ENCODE assay signal across 1 cellular context in the genomic region with DNA sequence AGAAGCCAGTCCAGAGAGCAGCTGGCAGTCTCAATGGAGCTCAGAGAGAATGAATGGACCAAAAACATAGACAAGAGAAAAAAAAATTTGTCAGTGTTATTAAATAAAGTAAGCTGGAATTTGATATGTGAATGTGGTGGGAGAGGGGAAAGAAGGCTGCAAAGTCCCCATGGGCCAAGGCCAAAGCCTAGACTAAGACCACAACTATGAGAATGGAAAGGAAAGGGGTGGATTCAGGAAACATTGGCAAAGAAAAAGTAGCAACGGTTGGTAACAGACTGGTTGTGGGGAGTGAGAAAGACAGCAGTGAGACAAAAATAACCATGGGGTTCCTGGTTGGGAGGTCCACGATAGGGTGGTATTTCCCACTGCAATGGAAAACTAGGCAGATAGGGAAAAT.
TF ChIP-seq lines count a peak whose summit lies in the region.

No MANE protein-coding gene starts in this region.

TF ChIP-seq in K562, 482 proteins besides CTCF, POLR2A, EP300 and RAD21 (continued from another document):
- no peak for TF ChIP-seq SAFB (IDR thresholded peaks at IDR 0.05; ENCODE audit: borderline replicate concordance, low read depth, low read length)
- no peak for TF ChIP-seq PPARD (CRISPR knock-in tag; IDR thresholded peaks at IDR 0.05)
- TF ChIP-seq, protein P1, sequence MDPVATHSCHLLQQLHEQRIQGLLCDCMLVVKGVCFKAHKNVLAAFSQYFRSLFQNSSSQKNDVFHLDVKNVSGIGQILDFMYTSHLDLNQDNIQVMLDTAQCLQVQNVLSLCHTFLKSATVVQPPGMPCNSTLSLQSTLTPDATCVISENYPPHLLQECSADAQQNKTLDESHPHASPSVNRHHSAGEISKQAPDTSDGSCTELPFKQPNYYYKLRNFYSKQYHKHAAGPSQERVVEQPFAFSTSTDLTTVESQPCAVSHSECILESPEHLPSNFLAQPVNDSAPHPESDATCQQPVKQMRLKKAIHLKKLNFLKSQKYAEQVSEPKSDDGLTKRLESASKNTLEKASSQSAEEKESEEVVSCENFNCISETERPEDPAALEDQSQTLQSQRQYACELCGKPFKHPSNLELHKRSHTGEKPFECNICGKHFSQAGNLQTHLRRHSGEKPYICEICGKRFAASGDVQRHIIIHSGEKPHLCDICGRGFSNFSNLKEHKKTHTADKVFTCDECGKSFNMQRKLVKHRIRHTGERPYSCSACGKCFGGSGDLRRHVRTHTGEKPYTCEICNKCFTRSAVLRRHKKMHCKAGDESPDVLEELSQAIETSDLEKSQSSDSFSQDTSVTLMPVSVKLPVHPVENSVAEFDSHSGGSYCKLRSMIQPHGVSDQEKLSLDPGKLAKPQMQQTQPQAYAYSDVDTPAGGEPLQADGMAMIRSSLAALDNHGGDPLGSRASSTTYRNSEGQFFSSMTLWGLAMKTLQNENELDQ (CRISPR knock-in tag; IDR thresholded peaks at IDR 0.05; ENCODE audit: borderline replicate concordance): no peak
